ENCODE assay signal across 18 cellular contexts in the genomic region with DNA sequence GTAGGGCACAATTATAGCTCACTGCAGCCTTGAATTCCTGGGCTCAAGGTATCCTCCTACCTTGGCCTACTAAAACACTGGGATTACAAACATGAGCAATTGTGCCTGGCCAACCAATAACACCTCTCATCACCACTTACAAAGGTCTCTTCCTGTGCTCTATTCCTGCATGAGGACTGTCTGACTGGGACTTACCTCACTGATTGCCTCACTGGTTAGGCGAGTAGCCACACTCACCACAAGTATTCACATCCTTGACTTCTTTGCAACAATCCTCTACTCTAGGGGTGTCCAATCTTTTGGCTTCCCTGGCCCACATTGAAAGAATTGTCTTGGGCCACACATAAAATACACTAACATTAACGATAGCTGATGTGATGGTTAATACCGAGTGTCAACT.
"Had no signal": no experiment of that assay in that cellular context is flagged by ENCODE, and none has a peak within 500 bp of the region (broad histone marks: within the 10 kb centered on the region; RNA-seq: fewer than 3 reads in every experiment).

No MANE protein-coding gene starts in this region.

- H3K27ac ChIP-seq: hepatocyte, left ventricle myocardium inferior, tibial nerve, uterus had no signal

- H3K4me2 ChIP-seq: hepatocyte had no signal

- H3K4me3 ChIP-seq: hepatocyte, left ventricle myocardium inferior, tibial nerve, uterus had no signal

- H3K36me3 ChIP-seq: left ventricle myocardium inferior, tibial nerve, uterus had no signal

- H2AFZ ChIP-seq: hepatocyte had no signal

- H3K4me1 ChIP-seq: left ventricle myocardium inferior, tibial nerve, uterus had no signal

- DNase-seq: activated CD4-positive, alpha-beta T cell treated with anti-CD3 and anti-CD28 coated beads for 4 hours; activated CD8-positive, alpha-beta memory T cell treated with anti-CD3 and anti-CD28 coated beads, Interleukin-2, amount 50 U/mL, for 4 hours; activated CD8-positive, alpha-beta T cell treated with anti-CD3 and anti-CD28 coated beads, Interleukin-2, amount 10 ng/mL, durations not matched to agents 7 days and 5 days; activated gamma-delta T cell; activated T-cell treated with anti-CD3 and anti-CD28 coated beads, Interleukin-2, amount 50 U/mL, for 48 hours; amygdala; dermis blood vessel endothelial cell; effector memory CD8-positive, alpha-beta T cell; left ventricle myocardium inferior; naive thymus-derived CD8-positive, alpha-beta T cell; stimulated activated CD4-positive, alpha-beta T cell treated with anti-CD3 and anti-CD28 coated beads, Interleukin-4, amount 100 ng/mL, for 1 hour; stimulated activated naive CD4-positive, alpha-beta T cell; substantia nigra; T-helper 17 cell; uterus had no signal

- H3K9me3 ChIP-seq: left ventricle myocardium inferior, tibial nerve, uterus had no signal

- H3K79me2 ChIP-seq: hepatocyte had no signal

- ATAC-seq: activated CD8-positive, alpha-beta T cell treated with anti-CD3 and anti-CD28 coated beads, Interleukin-2, amount 10 ng/mL, durations not matched to agents 7 days and 5 days; activated naive CD4-positive, alpha-beta T cell treated with anti-CD3 and anti-CD28 coated beads, Interleukin-2, amount 50 U/mL, for 72 hours; effector memory CD8-positive, alpha-beta T cell; naive thymus-derived CD8-positive, alpha-beta T cell; T-helper 17 cell had no signal

- H3K27me3 ChIP-seq: hepatocyte, tibial nerve, uterus had no signal
